8 cellular contexts compared by ENCODE assay signal in the genomic region with DNA sequence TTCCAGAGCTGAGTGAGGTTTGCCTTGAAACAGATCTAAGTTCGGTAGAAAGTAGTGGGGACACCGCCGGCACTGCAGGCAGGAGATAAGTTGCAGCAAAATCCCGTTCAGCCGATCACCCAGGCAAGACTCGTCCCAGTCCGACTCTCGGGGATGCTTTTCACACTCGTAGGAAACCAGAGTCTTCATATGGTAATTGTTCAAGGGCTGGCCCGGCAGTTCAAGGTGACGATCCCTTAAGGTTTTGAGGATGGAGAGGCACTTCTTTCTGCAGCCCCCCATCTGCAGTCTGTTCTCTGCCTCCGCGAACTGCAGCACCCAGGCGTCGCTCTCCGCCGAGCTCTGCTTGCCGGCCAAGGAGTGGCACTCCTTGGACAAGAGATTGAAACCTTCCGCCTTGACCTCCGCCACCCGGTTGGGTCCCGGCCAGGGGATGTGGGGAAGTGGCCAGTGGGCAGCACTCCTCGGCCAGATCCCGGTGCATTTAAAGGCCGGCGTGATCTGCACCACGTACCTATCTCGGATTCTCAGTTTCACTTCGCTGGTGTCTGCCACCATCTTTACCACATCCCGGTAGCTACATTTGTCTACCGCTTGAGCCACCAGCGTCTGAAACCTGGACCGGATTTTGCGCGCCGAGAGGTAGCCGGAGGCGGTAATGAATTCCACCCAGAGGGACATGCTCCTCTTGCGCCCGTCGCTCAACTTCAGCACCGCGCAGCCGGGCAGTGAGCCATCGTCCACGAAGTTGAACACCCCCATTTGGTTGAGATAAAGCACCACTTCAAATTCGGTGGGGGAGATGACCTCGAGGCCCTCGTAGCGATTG. TPM values are rescaled to one million over a fixed set of nuclear protein-coding genes. Genes with fewer than 3 reads are reported as not detected.
A peak's percentile ranks its signal among the peaks of the same experiment; 100 is the strongest.
DNase-seq lines count a peak whose midpoint lies in the region; ATAC-seq and TF ChIP-seq lines count a peak whose summit lies in the region.

No MANE protein-coding gene starts in this region.

- no peaks in the 10 kb centered on the region for H3K4me1 ChIP-seq in IMR-90 (ENCODE audit: control insufficient read depth, insufficient read depth, low read length)
- peaks cover 20% of the 10 kb centered on the region for H3K4me1 ChIP-seq in lower lobe of right lung
- H3K4me1 ChIP-seq in thymus (ENCODE audit: control insufficient read depth, insufficient read depth, low read length): peaks cover 4% of the 10 kb centered on the region

- H3K4me3 ChIP-seq in IMR-90 (ENCODE audit: insufficient read depth, low read depth, low read length) (peak overlapping the region; percentile 43), lower lobe of right lung (peak overlapping the region; percentile 37), thymus (ENCODE audit: low read length) (peak overlapping the region; percentile 44)

- H2AK5ac ChIP-seq in IMR-90 (ENCODE audit: low read depth, low read length): no peak overlapping the region

- no peak for TF ChIP-seq CTCF in IMR-90 (conservative IDR thresholded peaks at IDR 0.05; ENCODE audit: low read depth, low read length)
- TF ChIP-seq CTCF in lower lobe of right lung (IDR thresholded peaks at IDR 0.05): no peak

- ATAC-seq in IMR-90 (ENCODE audit: low read depth): peak; percentile 46
- ATAC-seq in lower lobe of right lung: peak; percentile 14 to 33
- ATAC-seq in HG02571 (IDR thresholded peaks at IDR 0.05; ENCODE audit: unreplicated experiment): no peak

- peak overlapping the region; percentile 89 for H2AFZ ChIP-seq in IMR-90 (replicated peaks; ENCODE audit: low read length, poor library complexity)

- H3K4ac ChIP-seq in IMR-90 (ENCODE audit: low read depth, low read length): peak overlapping the region; percentile 9; the same call in 1 of the 2 replicates

- peak overlapping the region; percentile 28; the same call in 1 of the 2 replicates for H3K9ac ChIP-seq in IMR-90 (ENCODE audit: low read depth, low read length)

- CTCF ChIA-PET in IMR-90 (lab: Yijun Ruan, JAX): no interaction called here

- H2BK20ac ChIP-seq in IMR-90 (ENCODE audit: low read depth, low read length): no peak overlapping the region

- H2BK5ac ChIP-seq in IMR-90 (ENCODE audit: low read depth, low read length, poor library complexity, severe bottlenecking): no peak overlapping the region

- peak; percentile 13 for DNase-seq in DMS114 treated with DMSO at 0.1 percent for 48 hours (lab: John Stamatoyannopoulos, UW; ENCODE audit: unreplicated experiment)
- DNase-seq in IMR-90: peak; percentile 16
- DNase-seq in dermis blood vessel endothelial cell: peak; percentile 17
- no peak for DNase-seq in lower lobe of right lung
- no peak for DNase-seq in NCI-H510A (lab: John Stamatoyannopoulos, UW)
- no peak for DNase-seq in NCI-H446 (lab: John Stamatoyannopoulos, UW)

- H2BK15ac ChIP-seq in IMR-90 (ENCODE audit: low read depth, low read length): no peak overlapping the region

- no peak overlapping the region; a peak in 1 of 4 replicates for H4K8ac ChIP-seq in IMR-90 (ENCODE audit: low read depth in 2 of 2, low read length in 2 of 2)

- H4K20me1 ChIP-seq in IMR-90 (ENCODE audit: insufficient read depth, low read length): no peaks in the 10 kb centered on the region

- peak overlapping the region; percentile 38 for H2BK120ac ChIP-seq in IMR-90 (ENCODE audit: low read depth, low read length)

- 0 out of 2 replicates have a peak overlapping the region, but pooled peaks have one; percentile 15 for H3K14ac ChIP-seq in IMR-90 (replicated peaks; ENCODE audit: low read depth, low read length)

- H3K27ac ChIP-seq in IMR-90 (ENCODE audit: insufficient read depth, low read length) (no peak overlapping the region), lower lobe of right lung (no peak overlapping the region), thymus (ENCODE audit: low read depth) (no peak overlapping the region)

- H3K9me3 ChIP-seq in IMR-90 (ENCODE audit: control insufficient read depth, insufficient read depth, low read length) (peaks cover 6% of the 10 kb centered on the region; the same call in 1 of the 2 replicates), lower lobe of right lung (no peaks in the 10 kb centered on the region), thymus (ENCODE audit: control insufficient read depth) (peaks cover 3% of the 10 kb centered on the region)

- POLR2A ChIA-PET in IMR-90 (lab: Charles Lee; ENCODE audit: unreplicated experiment): interaction anchor here (0.5 to 0.9 kb wide), 2 partner anchors 110 to 266 kb away, joined by 3 to 5 read pairs; no protein-coding TSS in a partner anchor

- no peak overlapping the region for H3K18ac ChIP-seq in IMR-90 (ENCODE audit: low read depth, low read length)

- WGBS in IMR-90 (ENCODE audit: extremely low coverage in 2 of 2, insufficient read length in 1 of 2), 2 experiments: 7% methylated on average over 20 of the region's 50 CpGs; no CpG with 5 or more reads in 1 of the 2 experiments
- 11% methylated on average over 50 of the region's 50 CpGs for WGBS in thymus

- intact Hi-C loops in IMR-90 (cut with micrococcal nuclease) (loop anchor here (5.0 to 10.0 kb wide), 3 partner anchors 249 to 479 kb away; no protein-coding TSS in a partner anchor), lower lobe of right lung (cut with DNase I) (no loop called here)

- no peak for TF ChIP-seq RAD21 in IMR-90 (IDR thresholded peaks at IDR 0.05; ENCODE audit: low read length)

- H4K5ac ChIP-seq in IMR-90 (ENCODE audit: low read depth, low read length): no peak overlapping the region

- no peaks in the 10 kb centered on the region for H3K9me1 ChIP-seq in IMR-90 (ENCODE audit: insufficient read depth, low read length)

- H4K91ac ChIP-seq in IMR-90 (ENCODE audit: insufficient read depth, low read depth, low read length): no peak overlapping the region

- H3K36me3 ChIP-seq in IMR-90 (ENCODE audit: control insufficient read depth, insufficient read depth, low read length) (no peaks in the 10 kb centered on the region), lower lobe of right lung (no peaks in the 10 kb centered on the region), thymus (ENCODE audit: control insufficient read depth, insufficient read depth) (no peaks in the 10 kb centered on the region)

- peaks cover 62% of the 10 kb centered on the region for H3K27me3 ChIP-seq in IMR-90 (ENCODE audit: control insufficient read depth, insufficient read depth, low read length)
- peaks cover 78% of the 10 kb centered on the region for H3K27me3 ChIP-seq in lower lobe of right lung (ENCODE audit: low read depth)
- H3K27me3 ChIP-seq in thymus (ENCODE audit: control insufficient read depth, insufficient read depth): peaks cover 57% of the 10 kb centered on the region

- H3K79me1 ChIP-seq in IMR-90 (ENCODE audit: low read depth in 1 of 2, low read length in 2 of 2): no peaks in the 10 kb centered on the region

- TF ChIP-seq POLR2A in IMR-90 (IDR thresholded peaks at IDR 0.05; ENCODE audit: low read depth, low read length): no peak

- H3K56ac ChIP-seq in IMR-90 (ENCODE audit: extremely low read depth, insufficient read depth, low read length): no peak overlapping the region

- peak overlapping the region; percentile 72 for H3K23ac ChIP-seq in IMR-90 (ENCODE audit: low read depth, low read length)

- in situ Hi-C loops in IMR-90 (cut with MboI; ENCODE audit: low sequenced_read_pairs): no loop called here

- H3K4me2 ChIP-seq in IMR-90 (ENCODE audit: low read depth, low read length): peak overlapping the region; percentile 49

- dilution Hi-C loops in IMR-90 (cut with HindIII; ENCODE audit: low sequenced_read_pairs, unreplicated experiment): no loop called here

- BruUV-seq in IMR-90 (replicated peaks; lab: Mats Ljungman, UMichigan): no TSS peak

- no peak overlapping the region for H2AK9ac ChIP-seq in IMR-90 (replicated peaks; ENCODE audit: low read depth, low read length, poor library complexity)

TF ChIP-seq in IMR-90, 13 proteins besides CTCF, POLR2A, EP300 and RAD21:
- TF ChIP-seq CHD1 (IDR thresholded peaks at IDR 0.05; ENCODE audit: low read depth, low read length) (no peak), BHLHE40 (IDR thresholded peaks at IDR 0.05; ENCODE audit: low read depth, low read length) (no peak), MXI1 (IDR thresholded peaks at IDR 0.05; ENCODE audit: borderline replicate concordance, low read depth, low read length) (no peak), MAFK (IDR thresholded peaks at IDR 0.05; ENCODE audit: low read depth, low read length) (no peak), RFX5 (IDR thresholded peaks at IDR 0.05; ENCODE audit: low read depth, low read length) (no peak), SMC3 (IDR thresholded peaks at IDR 0.05; ENCODE audit: low read depth, low read length) (no peak), CEBPB (IDR thresholded peaks at IDR 0.05; ENCODE audit: low read depth, low read length) (no peak), RCOR1 (IDR thresholded peaks at IDR 0.05; ENCODE audit: insufficient replicate concordance, low read length) (no peak), FOS (IDR thresholded peaks at IDR 0.05; ENCODE audit: low read depth, low read length) (no peak), MAZ (IDR thresholded peaks at IDR 0.05; ENCODE audit: borderline replicate concordance, low read depth, low read length) (no peak), NFE2L2 (IDR thresholded peaks at IDR 0.05; ENCODE audit: low read depth, low read length) (no peak)
- TF ChIP-seq, protein P1, sequence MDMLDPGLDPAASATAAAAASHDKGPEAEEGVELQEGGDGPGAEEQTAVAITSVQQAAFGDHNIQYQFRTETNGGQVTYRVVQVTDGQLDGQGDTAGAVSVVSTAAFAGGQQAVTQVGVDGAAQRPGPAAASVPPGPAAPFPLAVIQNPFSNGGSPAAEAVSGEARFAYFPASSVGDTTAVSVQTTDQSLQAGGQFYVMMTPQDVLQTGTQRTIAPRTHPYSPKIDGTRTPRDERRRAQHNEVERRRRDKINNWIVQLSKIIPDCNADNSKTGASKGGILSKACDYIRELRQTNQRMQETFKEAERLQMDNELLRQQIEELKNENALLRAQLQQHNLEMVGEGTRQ (IDR thresholded peaks at IDR 0.05; ENCODE audit: low read depth, low read length): no peak
- TF ChIP-seq, protein P2, sequence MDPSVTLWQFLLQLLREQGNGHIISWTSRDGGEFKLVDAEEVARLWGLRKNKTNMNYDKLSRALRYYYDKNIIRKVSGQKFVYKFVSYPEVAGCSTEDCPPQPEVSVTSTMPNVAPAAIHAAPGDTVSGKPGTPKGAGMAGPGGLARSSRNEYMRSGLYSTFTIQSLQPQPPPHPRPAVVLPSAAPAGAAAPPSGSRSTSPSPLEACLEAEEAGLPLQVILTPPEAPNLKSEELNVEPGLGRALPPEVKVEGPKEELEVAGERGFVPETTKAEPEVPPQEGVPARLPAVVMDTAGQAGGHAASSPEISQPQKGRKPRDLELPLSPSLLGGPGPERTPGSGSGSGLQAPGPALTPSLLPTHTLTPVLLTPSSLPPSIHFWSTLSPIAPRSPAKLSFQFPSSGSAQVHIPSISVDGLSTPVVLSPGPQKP (IDR thresholded peaks at IDR 0.05; ENCODE audit: borderline replicate concordance, low read depth, low read length): no peak

RNA-seq across cellular contexts. Expression of a gene that starts 1.1 kb away (rescaled TPM):
- 0.72 and 0.83 TPM in 2 replicates for total RNA-seq in IMR-90 (2012; rRNA removed)
- polyA plus RNA-seq in IMR-90 (2012; rRNA removed): 0.53 and 0.59 TPM in 2 replicates
- polyA plus RNA-seq in IMR-90 (2012; cell fraction: cytosol; rRNA removed): 0.20 and 0.21 TPM in 2 replicates
- 0.11 and 0.18 TPM in 2 replicates for polyA plus RNA-seq in IMR-90 (2012; cell fraction: nucleus; rRNA removed; ENCODE audit: low replicate concordance)
- total RNA-seq in dermis blood vessel endothelial cell: 0.17 TPM in 1 of 2 replicates, not detected in the other
- total RNA-seq in lower lobe of right lung: 0.21 TPM
- 0.34 TPM for polyA plus RNA-seq in thymus

Comparison
In these comparisons a context has a peak if more than half of its experiments do, and no peak if none do; other contexts are left out.
1. DNase-seq: peak in DMS114 treated with DMSO at 0.1 percent for 48 hours (single experiment), IMR-90 (single experiment) and dermis blood vessel endothelial cell (single experiment); none in lower lobe of right lung (single experiment), NCI-H510A (single experiment) and NCI-H446 (0 of 2).
2. Peak in every context shown above with its lines, with median percentiles within 50 percentile points of each other: H3K4me3 ChIP-seq.